Comparison of ENCODE assay signal across 27 cellular contexts in genomic region chr7:45700556-45700955, GRCh38.
DNase-seq lines count a peak whose midpoint lies in the region; ATAC-seq and TF ChIP-seq lines count a peak whose summit lies in the region.
"Had no signal": no experiment of that assay in that cellular context is flagged by ENCODE, and none has a peak within 500 bp of the region (broad histone marks: within the 10 kb centered on the region; RNA-seq: fewer than 3 reads in every experiment).

No MANE protein-coding gene starts in this region.

- 50% methylated on average over 2 of the region's 2 CpGs for WGBS in mammary epithelial cell (ENCODE audit: low coverage, missing lambda C conversion rate)

- no peak for ATAC-seq in PC-3
- ATAC-seq in GM21447 (IDR thresholded peaks at IDR 0.05; ENCODE audit: unreplicated experiment), result no peak
- ATAC-seq: A549; activated CD4-positive, alpha-beta T cell treated with anti-CD3 and anti-CD28 coated beads for 36 hours; activated T-cell treated with anti-CD3 and anti-CD28 coated beads, Interleukin-2, amount 50 U/mL, for 72 hours; GM23338 had no signal

- H3K36me3 ChIP-seq in breast epithelium, result no peaks in the 10 kb centered on the region
- no peaks in the 10 kb centered on the region for H3K36me3 ChIP-seq in mammary epithelial cell (ENCODE audit: insufficient read depth, low read length)
- H3K36me3 ChIP-seq in left ventricle myocardium inferior, result peaks cover 4% of the 10 kb centered on the region
- H3K36me3 ChIP-seq in PC-3 (ENCODE audit: low read depth, low read length), result no peaks in the 10 kb centered on the region
- H3K36me3 ChIP-seq: Peyer's patch, SJCRH30, uterus had no signal

- no peak overlapping the region for H3K4me2 ChIP-seq in mammary epithelial cell (ENCODE audit: insufficient read depth, low read depth, low read length)
- H3K4me2 ChIP-seq in PC-3 (ENCODE audit: low read length), result no peak overlapping the region
- H3K4me2 ChIP-seq: A549, GM23338, hepatocyte, KMS-11 had no signal

- no peak for TF ChIP-seq POLR2A in breast epithelium (IDR thresholded peaks at IDR 0.05)

- H3K4me3 ChIP-seq in breast epithelium (no peak overlapping the region), mammary epithelial cell (replicated peaks in 1 of 3; ENCODE audit: insufficient read depth in 1 of 3, low read depth in 2 of 3, low read length in 3 of 3) (no peak overlapping the region), left ventricle myocardium inferior (no peak overlapping the region), PC-3 (ENCODE audit: low read length) (no peak overlapping the region)
- H3K4me3 ChIP-seq: A549, GM23338, hepatocyte, lung, Peyer's patch, SJCRH30, uterus had no signal

- intact Hi-C loops in breast epithelium (cut with DNase I; ENCODE audit: low total_unique reads), result no loop called here
- intact Hi-C loops in mammary epithelial cell (cut with micrococcal nuclease), result no loop called here
- intact Hi-C loops in left ventricle myocardium inferior (cut with micrococcal nuclease), result no loop called here
- intact Hi-C loops in posterior vena cava (cut with DNase I), result no loop called here
- intact Hi-C loops in PC-3 (cut with micrococcal nuclease), result no loop called here

- H2AFZ ChIP-seq in mammary epithelial cell (ENCODE audit: low read depth, low read length), result no peak overlapping the region
- H2AFZ ChIP-seq in PC-3 (ENCODE audit: low read length), result no peak overlapping the region
- H2AFZ ChIP-seq: GM23338, hepatocyte had no signal

- peak; percentile 11 to 53 for DNase-seq in breast epithelium (ENCODE audit: low spot score in 2 of 2)
- DNase-seq in mammary epithelial cell, result no peak
- peak; percentile 40 for DNase-seq in left ventricle myocardium inferior
- DNase-seq in posterior vena cava (ENCODE audit: low spot score), result peak; percentile 46
- DNase-seq in ureter (ENCODE audit: low spot score), result peak; percentile 38
- no peak for DNase-seq in PC-3
- DNase-seq in NCI-H1105 treated with DMSO at 0.1 percent for 48 hours (lab: John Stamatoyannopoulos, UW), result no peak
- DNase-seq: activated CD4-positive, alpha-beta T cell treated with anti-CD3 and anti-CD28 coated beads for 36 hours; activated naive CD4-positive, alpha-beta T cell treated with anti-CD3 and anti-CD28 coated beads, Interleukin-2, amount 50 U/mL, for 16 hours; activated T-cell treated with anti-CD3 and anti-CD28 coated beads, Interleukin-2, amount 50 U/mL, for 72 hours; DMS53; immature natural killer cell; NCI-H2171; NCI-H524 treated with DMSO at 0.1 percent for 48 hours; NK-92 treated with Interleukin-12 subunit alpha and Interleukin-12 subunit beta, amount 100 ng/mL, for 24 hours; small intestine; stimulated activated CD4-positive, alpha-beta T cell treated with anti-CD3 and anti-CD28 coated beads, Interleukin-2, amount 100 ng/mL, for 24 hours; substantia nigra had no signal

- CTCF ChIA-PET in mammary epithelial cell (lab: Charles Lee; ENCODE audit: low non-redundant PET) (no interaction called here), PC-3 (lab: Charles Lee) (no interaction called here)

- H3K27ac ChIP-seq in breast epithelium, result no peak overlapping the region
- H3K27ac ChIP-seq in mammary epithelial cell (ENCODE audit: insufficient read depth, low read depth, low read length), result no peak overlapping the region
- peak overlapping the region; percentile 19 for H3K27ac ChIP-seq in left ventricle myocardium inferior (replicated peaks)
- no peak overlapping the region for H3K27ac ChIP-seq in PC-3 (ENCODE audit: low read length)
- H3K27ac ChIP-seq: A549, hepatocyte, KMS-11, Peyer's patch, SJCRH30, uterus had no signal

- in situ Hi-C loops in mammary epithelial cell (cut with MboI; ENCODE audit: low sequenced_read_pairs in 2 of 2), result no loop called here

- no peaks in the 10 kb centered on the region for H3K4me1 ChIP-seq in breast epithelium
- no peaks in the 10 kb centered on the region for H3K4me1 ChIP-seq in mammary epithelial cell (ENCODE audit: insufficient read depth, low read length)
- peaks cover 19% of the 10 kb centered on the region for H3K4me1 ChIP-seq in left ventricle myocardium inferior
- H3K4me1 ChIP-seq in PC-3 (ENCODE audit: insufficient read depth, low read length), result no peaks in the 10 kb centered on the region
- H3K4me1 ChIP-seq: A549, Peyer's patch, uterus had no signal

- POLR2A ChIA-PET in PC-3 (lab: Charles Lee; ENCODE audit: unreplicated experiment), result no interaction called here

- H4K20me1 ChIP-seq in mammary epithelial cell (ENCODE audit: insufficient read depth, low read length) (no peaks in the 10 kb centered on the region), PC-3 (ENCODE audit: low read length) (no peaks in the 10 kb centered on the region)

- no peak for TF ChIP-seq CTCF in breast epithelium (IDR thresholded peaks at IDR 0.05)
- TF ChIP-seq CTCF in mammary epithelial cell (conservative IDR thresholded peaks at IDR 0.05 in 1 of 2, IDR thresholded peaks at IDR 0.05 in 1 of 2; ENCODE audit: extremely low read depth in 1 of 2, insufficient read depth in 1 of 2, low read depth in 1 of 2, low read length in 2 of 2), result no peak
- TF ChIP-seq CTCF in left ventricle myocardium inferior (IDR thresholded peaks at IDR 0.05; ENCODE audit: borderline replicate concordance), result no peak
- TF ChIP-seq CTCF in PC-3 (conservative IDR thresholded peaks at IDR 0.05; ENCODE audit: low read depth, low read length), result no peak

- H3K27me3 ChIP-seq in breast epithelium (no peaks in the 10 kb centered on the region), mammary epithelial cell (ENCODE audit: insufficient read depth, low read length) (no peaks in the 10 kb centered on the region), left ventricle myocardium inferior (ENCODE audit: low read depth) (no peaks in the 10 kb centered on the region), PC-3 (ENCODE audit: low read length) (peaks cover 12% of the 10 kb centered on the region; the same call in 1 of the 2 replicates)
- H3K27me3 ChIP-seq: hepatocyte, Peyer's patch, uterus had no signal

- BruUV-seq in mammary epithelial cell (replicated peaks; lab: Mats Ljungman, UMichigan) (no TSS peak), PC-3 (replicated peaks; lab: Mats Ljungman, UMichigan) (no TSS peak)

- no peaks in the 10 kb centered on the region for H3F3A ChIP-seq in PC-3 (ENCODE audit: low read length, unreplicated experiment)

- H3K79me2 ChIP-seq in mammary epithelial cell (ENCODE audit: insufficient read depth, low read length) (no peaks in the 10 kb centered on the region), PC-3 (ENCODE audit: low read length) (no peaks in the 10 kb centered on the region)
- H3K79me2 ChIP-seq: hepatocyte had no signal

- H3K9ac ChIP-seq in mammary epithelial cell (ENCODE audit: insufficient read depth, low read length) (no peak overlapping the region), PC-3 (ENCODE audit: low read length) (no peak overlapping the region)
- H3K9ac ChIP-seq: KMS-11 had no signal

- H3K9me2 ChIP-seq in PC-3 (replicated peaks; ENCODE audit: low read length), result no peaks in the 10 kb centered on the region

- H3K9me3 ChIP-seq in breast epithelium (no peaks in the 10 kb centered on the region), mammary epithelial cell (replicated peaks; ENCODE audit: insufficient read depth, low read length) (no peaks in the 10 kb centered on the region), left ventricle myocardium inferior (replicated peaks) (no peaks in the 10 kb centered on the region), PC-3 (ENCODE audit: low read length) (no peaks in the 10 kb centered on the region)
- H3K9me3 ChIP-seq: A549, Peyer's patch, SJCRH30, uterus had no signal

- dilution Hi-C loops in mammary epithelial cell (cut with HindIII; ENCODE audit: low sequenced_read_pairs), result no loop called here

Comparison
In these comparisons a context has a peak if more than half of its experiments do, and no peak if none do; other contexts are left out.
1. DNase-seq: peak in breast epithelium (2 of 2), left ventricle myocardium inferior (single experiment), posterior vena cava (single experiment) and ureter (single experiment); none in mammary epithelial cell (single experiment), PC-3 (single experiment) and NCI-H1105 treated with DMSO at 0.1 percent for 48 hours (single experiment).